Comparison of ENCODE assay signal across 14 cellular contexts in genomic region chr7:106139253-106140251, GRCh38. TPM values are rescaled to one million over a fixed set of nuclear protein-coding genes. Genes with fewer than 3 reads are reported as not detected.
DNase-seq lines count a peak whose midpoint lies in the region; ATAC-seq and TF ChIP-seq lines count a peak whose summit lies in the region.
"Had no signal": no experiment of that assay in that cellular context is flagged by ENCODE, and none has a peak within 500 bp of the region (broad histone marks: within the 10 kb centered on the region; RNA-seq: fewer than 3 reads in every experiment).

No MANE protein-coding gene starts in this region.

- H3K27ac Mint-ChIP-seq in T-helper 2 cell treated with Interferon-gamma antibody and Interleukin-4, amounts not matched to agents 5 μg/mL and 100 μg/mL, for 36 hours, result no peak overlapping the region
- H3K27ac Mint-ChIP-seq: activated CD4-positive, alpha-beta T cell treated with anti-CD3 and anti-CD28 coated beads for 36 hours; activated naive CD8-positive, alpha-beta T cell treated with anti-CD3 and anti-CD28 coated beads for 36 hours had no signal

- H3K9me3 Mint-ChIP-seq in T-helper 2 cell treated with Interferon-gamma antibody and Interleukin-4, amounts not matched to agents 5 μg/mL and 100 μg/mL, for 36 hours, result no peaks in the 10 kb centered on the region
- H3K9me3 Mint-ChIP-seq: activated naive CD8-positive, alpha-beta T cell treated with anti-CD3 and anti-CD28 coated beads for 36 hours had no signal

- H3K4me1 ChIP-seq in ascending aorta (peaks cover 7 to 8% of the 10 kb centered on the region in 2 donors), hepatocyte (ENCODE audit: insufficient read depth) (peaks cover 12% of the 10 kb centered on the region), gastrocnemius medialis (peaks cover 32 to 38% of the 10 kb centered on the region in 2 donors)
- H3K4me1 ChIP-seq: vagina had no signal

- no peaks in the 10 kb centered on the region for H3K27me3 ChIP-seq in ascending aorta
- H3K27me3 ChIP-seq in hepatocyte, result no peaks in the 10 kb centered on the region
- H3K27me3 ChIP-seq in gastrocnemius medialis, result no peaks in the 10 kb centered on the region
- H3K27me3 ChIP-seq: vagina had no signal

- H3K36me3 Mint-ChIP-seq in T-helper 2 cell treated with Interferon-gamma antibody and Interleukin-4, amounts not matched to agents 5 μg/mL and 100 μg/mL, for 36 hours (ENCODE audit: low read depth), result no peaks in the 10 kb centered on the region
- H3K36me3 Mint-ChIP-seq: activated naive CD8-positive, alpha-beta T cell treated with anti-CD3 and anti-CD28 coated beads for 36 hours had no signal

- H3K27ac ChIP-seq in ascending aorta (peak overlapping the region; percentile 36 to 69), hepatocyte (peak overlapping the region; percentile 65), gastrocnemius medialis (peak overlapping the region; percentile 91 to 98 (median 93))
- H3K27ac ChIP-seq: vagina had no signal

- ATAC-seq in gastrocnemius medialis, result peak; percentile 91 to 93
- no peak for ATAC-seq in activated CD4-positive, CD25-positive, alpha-beta regulatory T cell treated with anti-CD3 and anti-CD28 coated beads, Interleukin-2, amount 50 U/mL, for 24 hours
- ATAC-seq in HG02870 (IDR thresholded peaks at IDR 0.05; ENCODE audit: unreplicated experiment), result no peak
- ATAC-seq: activated CD4-positive, alpha-beta T cell treated with anti-CD3 and anti-CD28 coated beads for 36 hours; Panc1 had no signal

- CTCF ChIA-PET in HEK293T (lab: Yijun Ruan, JAX), result interaction anchor here (0.5 kb wide), 1 partner anchor 11 kb away, joined by 3 read pairs; no protein-coding TSS in a partner anchor

- H3K9me2 ChIP-seq in hepatocyte (replicated peaks; ENCODE audit: insufficient read depth), result no peaks in the 10 kb centered on the region

- TF ChIP-seq CTCF in ascending aorta (IDR thresholded peaks at IDR 0.05) (no peak), hepatocyte (IDR thresholded peaks at IDR 0.05; ENCODE audit: poor library complexity) (no peak), gastrocnemius medialis (IDR thresholded peaks at IDR 0.05 in 4 of 5, conservative IDR thresholded peaks at IDR 0.05 in 1 of 5) (peak in 1 of 5 experiments; percentile 9)

- H3K36me3 ChIP-seq in ascending aorta (no peaks in the 10 kb centered on the region), hepatocyte (replicated peaks; ENCODE audit: insufficient read depth, low read depth) (no peaks in the 10 kb centered on the region), gastrocnemius medialis (no peaks in the 10 kb centered on the region)
- H3K36me3 ChIP-seq: vagina had no signal

- no peaks in the 10 kb centered on the region for H3K9me3 ChIP-seq in ascending aorta
- H3K9me3 ChIP-seq in hepatocyte (ENCODE audit: low read depth), result no peaks in the 10 kb centered on the region
- no peaks in the 10 kb centered on the region for H3K9me3 ChIP-seq in gastrocnemius medialis
- H3K9me3 ChIP-seq: vagina had no signal

- H4K20me1 ChIP-seq in hepatocyte (ENCODE audit: insufficient read depth, poor library complexity, severe bottlenecking), result no peaks in the 10 kb centered on the region

- H3K4me3 ChIP-seq in ascending aorta (no peak overlapping the region), hepatocyte (no peak overlapping the region), gastrocnemius medialis (peak overlapping the region; percentile 7 to 26 (median 10))
- H3K4me3 ChIP-seq: vagina had no signal

- DNase-seq in HEK293T (ENCODE audit: extremely low spot score) (peak; percentile 14), ascending aorta (ENCODE audit: low spot score in 2 of 2) (no peak), hepatocyte (ENCODE audit: low spot score) (peak; percentile 48), gastrocnemius medialis (peak; percentile 84 to 88), NCI-H748 (lab: John Stamatoyannopoulos, UW; ENCODE audit: unreplicated experiment) (no peak)
- no peak for DNase-seq in T-helper 2 cell treated with Interferon-gamma antibody and Interleukin-4, amounts not matched to agents 5 μg/mL and 100 μg/mL, for 36 hours (ENCODE audit: low spot score)
- DNase-seq: activated CD4-positive, alpha-beta T cell treated with anti-CD3 and anti-CD28 coated beads for 36 hours; activated naive CD8-positive, alpha-beta T cell treated with anti-CD3 and anti-CD28 coated beads for 36 hours; midbrain; MV-4-11 had no signal

- H3K79me2 ChIP-seq in hepatocyte, result no peaks in the 10 kb centered on the region

- WGBS in hepatocyte (ENCODE audit: low lambda C conversion rate, missing lambda C conversion rate), result 66% methylated on average over 8 of the region's 8 CpGs

- intact Hi-C loops in ascending aorta (cut with DNase I), result no loop called here
- intact Hi-C loops in gastrocnemius medialis (cut with DNase I; ENCODE audit: low total_unique reads), result loop anchor here (1.0 to 10.0 kb wide), 5 partner anchors 23 to 365 kb away; partner anchors contain the start of genes ATXN7L1 and SYPL1

- POLR2A ChIA-PET in HEK293T (lab: Yijun Ruan, JAX), result no interaction called here

- peak overlapping the region; percentile 11 for H3K4me2 ChIP-seq in hepatocyte

- H3K27me3 Mint-ChIP-seq in T-helper 2 cell treated with Interferon-gamma antibody and Interleukin-4, amounts not matched to agents 5 μg/mL and 100 μg/mL, for 36 hours (ENCODE audit: low read depth), result peaks cover 38% of the 10 kb centered on the region
- H3K27me3 Mint-ChIP-seq: activated CD4-positive, alpha-beta T cell treated with anti-CD3 and anti-CD28 coated beads for 36 hours; activated naive CD8-positive, alpha-beta T cell treated with anti-CD3 and anti-CD28 coated beads for 36 hours had no signal

- no peak overlapping the region for H3K4me3 Mint-ChIP-seq in T-helper 2 cell treated with Interferon-gamma antibody and Interleukin-4, amounts not matched to agents 5 μg/mL and 100 μg/mL, for 36 hours
- H3K4me3 Mint-ChIP-seq: activated CD4-positive, alpha-beta T cell treated with anti-CD3 and anti-CD28 coated beads for 36 hours; activated naive CD8-positive, alpha-beta T cell treated with anti-CD3 and anti-CD28 coated beads for 36 hours had no signal

- in situ Hi-C loops in gastrocnemius medialis (cut with MboI; ENCODE audit: low sequenced_read_pairs in 4 of 4), result no loop called here

- TF ChIP-seq POLR2A in gastrocnemius medialis (IDR thresholded peaks at IDR 0.05), result peak in 1 of 2 donors; percentile 64

- H3K4me1 Mint-ChIP-seq in T-helper 2 cell treated with Interferon-gamma antibody and Interleukin-4, amounts not matched to agents 5 μg/mL and 100 μg/mL, for 36 hours (ENCODE audit: low read depth), result no peaks in the 10 kb centered on the region
- H3K4me1 Mint-ChIP-seq: activated CD4-positive, alpha-beta T cell treated with anti-CD3 and anti-CD28 coated beads for 36 hours; activated naive CD8-positive, alpha-beta T cell treated with anti-CD3 and anti-CD28 coated beads for 36 hours had no signal

- no peak overlapping the region for H2AFZ ChIP-seq in hepatocyte

TF ChIP-seq in HEK293T, 16 proteins besides CTCF, POLR2A, EP300 and RAD21:
- TF ChIP-seq FOXK2 (IDR thresholded peaks at IDR 0.05), result no peak
- TF ChIP-seq SUZ12 (IDR thresholded peaks at IDR 0.05), result no peak
- no peak for TF ChIP-seq SP1 (IDR thresholded peaks at IDR 0.05)
- no peak for TF ChIP-seq FOXM1 (IDR thresholded peaks at IDR 0.05; ENCODE audit: borderline replicate concordance)
- TF ChIP-seq, protein P1, sequence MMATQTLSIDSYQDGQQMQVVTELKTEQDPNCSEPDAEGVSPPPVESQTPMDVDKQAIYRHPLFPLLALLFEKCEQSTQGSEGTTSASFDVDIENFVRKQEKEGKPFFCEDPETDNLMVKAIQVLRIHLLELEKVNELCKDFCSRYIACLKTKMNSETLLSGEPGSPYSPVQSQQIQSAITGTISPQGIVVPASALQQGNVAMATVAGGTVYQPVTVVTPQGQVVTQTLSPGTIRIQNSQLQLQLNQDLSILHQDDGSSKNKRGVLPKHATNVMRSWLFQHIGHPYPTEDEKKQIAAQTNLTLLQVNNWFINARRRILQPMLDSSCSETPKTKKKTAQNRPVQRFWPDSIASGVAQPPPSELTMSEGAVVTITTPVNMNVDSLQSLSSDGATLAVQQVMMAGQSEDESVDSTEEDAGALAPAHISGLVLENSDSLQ (IDR thresholded peaks at IDR 0.05), result no peak; the same call in 1 of the 2 replicates
- TF ChIP-seq LEF1 (IDR thresholded peaks at IDR 0.05; ENCODE audit: borderline replicate concordance), result no peak
- TF ChIP-seq NFRKB (IDR thresholded peaks at IDR 0.05), result no peak
- no peak for TF ChIP-seq L3MBTL2 (conservative IDR thresholded peaks at IDR 0.05)

RNA-seq across cellular contexts. Expression of gene SYPL1, which starts 27.4 kb away (rescaled TPM):
- total RNA-seq in ascending aorta (17.5 TPM), hepatocyte (94.2 and 103 TPM in 2 replicates), gastrocnemius medialis (10 to 100 TPM; 81.5 to 90.9 (median 83.2) TPM)
- 96.9 and 110 TPM in 2 replicates for polyA plus RNA-seq in hepatocyte

Comparison
In these comparisons a context has a peak if more than half of its experiments do, and no peak if none do; other contexts are left out.
1. DNase-seq: peak in HEK293T (single experiment), hepatocyte (single experiment) and gastrocnemius medialis (2 of 2); none in ascending aorta (0 of 2), T-helper 2 cell treated with Interferon-gamma antibody and Interleukin-4, amounts not matched to agents 5 μg/mL and 100 μg/mL, for 36 hours (single experiment) and NCI-H748 (single experiment).
2. H3K4me3 ChIP-seq: peak in gastrocnemius medialis (4 of 4); none in ascending aorta (0 of 2) and hepatocyte (single experiment).
3. ATAC-seq: peak in gastrocnemius medialis (2 of 2); none in activated CD4-positive, CD25-positive, alpha-beta regulatory T cell treated with anti-CD3 and anti-CD28 coated beads, Interleukin-2, amount 50 U/mL, for 24 hours (0 of 2) and HG02870 (single experiment).
4. Peak in every context shown above with its lines, with median percentiles within 50 percentile points of each other: H3K27ac ChIP-seq.